8 cellular contexts compared by ENCODE assay signal in the genomic region with DNA sequence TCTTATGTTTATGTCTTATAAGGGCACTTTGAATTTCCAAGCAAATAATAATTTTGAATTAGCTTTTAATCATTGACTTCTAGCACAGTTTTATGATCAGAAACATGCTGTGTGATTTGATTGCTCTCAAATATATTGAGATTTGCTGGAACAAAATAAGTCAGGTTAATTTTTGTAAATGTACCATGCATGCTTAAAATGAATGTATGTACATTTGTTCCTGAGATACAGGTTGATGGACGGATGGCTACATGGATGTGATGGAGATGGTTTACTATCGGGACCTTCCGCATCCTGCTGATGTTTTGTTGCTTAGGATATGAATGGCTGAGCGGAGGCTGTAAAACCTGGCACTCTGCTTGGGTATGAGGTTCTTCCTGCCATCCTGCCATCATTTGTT. TPM values are rescaled to one million over a fixed set of nuclear protein-coding genes. Genes with fewer than 3 reads are reported as not detected.
DNase-seq lines count a peak whose midpoint lies in the region; ATAC-seq, FAIRE-seq and TF ChIP-seq lines count a peak whose summit lies in the region.
"Not testable (repeated sequence)": the region's sequence is repeated elsewhere in the genome, so short reads cannot be mapped to it uniquely, and the experiment has no call there.

TSS of gene NPIPA1 (plus strand) at position 301 of the 400 bp plus-strand sequence. CDS start at position 301, 0 bp downstream.

- not testable (repeated sequence) for H3K4me2 ChIP-seq in astrocyte (ENCODE audit: low read length)

- H3K9ac ChIP-seq in astrocyte (ENCODE audit: low read length) = not testable (repeated sequence)

- not testable (repeated sequence) for H3K36me3 Mint-ChIP-seq in activated B cell treated with CpG ODN at 0.5 μM for 24 hours (ENCODE audit: low read depth); astrocyte (ENCODE audit: low read depth, unreplicated experiment)

- intact Hi-C loops in activated B cell treated with CpG ODN at 0.5 μM for 24 hours (cut with micrococcal nuclease); right cardiac atrium (cut with DNase I); gastrocnemius medialis (cut with DNase I; ENCODE audit: low total_unique reads); vagina (cut with DNase I): not testable (repeated sequence)

- DNase-seq in HT-29 (ENCODE audit: low spot score); activated B cell treated with CpG ODN at 0.5 μM for 24 hours; astrocyte (ENCODE audit: low read depth); right cardiac atrium; myocyte (ENCODE audit: low read depth); gastrocnemius medialis; vagina (ENCODE audit: extremely low spot score in 2 of 2): not testable (repeated sequence)

- H3K4me1 ChIP-seq in astrocyte (ENCODE audit: insufficient read depth, low read length); right cardiac atrium (ENCODE audit: control insufficient read depth, insufficient read depth, low read length); gastrocnemius medialis; vagina: not testable (repeated sequence)

- not testable (repeated sequence) for H3K36me3 ChIP-seq in astrocyte (ENCODE audit: insufficient read depth, low read length); gastrocnemius medialis; vagina

- CTCF ChIA-PET in activated B cell treated with CpG ODN at 0.5 μM for 24 hours (lab: Charles Lee) = not testable (repeated sequence)

- not testable (repeated sequence) for H3K27me3 Mint-ChIP-seq in activated B cell treated with CpG ODN at 0.5 μM for 24 hours; astrocyte (ENCODE audit: low read depth, unreplicated experiment)

- H3K9me3 ChIP-seq in astrocyte (ENCODE audit: insufficient read depth, low read depth, low read length); right cardiac atrium (ENCODE audit: control insufficient read depth, low read length); gastrocnemius medialis; vagina: not testable (repeated sequence)

- not testable (repeated sequence) for H3K27ac Mint-ChIP-seq in activated B cell treated with CpG ODN at 0.5 μM for 24 hours; astrocyte (ENCODE audit: unreplicated experiment)

- H3K4me3 ChIP-seq in astrocyte (ENCODE audit: insufficient read depth, low read depth, low read length); right cardiac atrium (ENCODE audit: low read length); gastrocnemius medialis; vagina: not testable (repeated sequence)

- TF ChIP-seq POLR2A in gastrocnemius medialis (IDR thresholded peaks at IDR 0.05); vagina (IDR thresholded peaks at IDR 0.05): not testable (repeated sequence)

- not testable (repeated sequence) for H4K20me1 ChIP-seq in astrocyte (ENCODE audit: insufficient read depth, low read length)

- H3K27ac ChIP-seq in astrocyte (ENCODE audit: low read depth, low read length); right cardiac atrium (ENCODE audit: low read length); gastrocnemius medialis; vagina: not testable (repeated sequence)

- H3K4me1 Mint-ChIP-seq in activated B cell treated with CpG ODN at 0.5 μM for 24 hours; astrocyte (ENCODE audit: low read depth, unreplicated experiment): not testable (repeated sequence)

- TF ChIP-seq CTCF in activated B cell treated with CpG ODN at 0.5 μM for 24 hours (IDR thresholded peaks at IDR 0.05); astrocyte (IDR thresholded peaks at IDR 0.05; ENCODE audit: insufficient read depth, low read depth, low read length); gastrocnemius medialis (IDR thresholded peaks at IDR 0.05 in 4 of 5, conservative IDR thresholded peaks at IDR 0.05 in 1 of 5); vagina (IDR thresholded peaks at IDR 0.05): not testable (repeated sequence)

- not testable (repeated sequence) for H3K9me3 Mint-ChIP-seq in activated B cell treated with CpG ODN at 0.5 μM for 24 hours; astrocyte (ENCODE audit: unreplicated experiment)

- FAIRE-seq in astrocyte (lab: Jason Lieb, UNC) = not testable (repeated sequence)

- in situ Hi-C loops in gastrocnemius medialis (cut with MboI; ENCODE audit: low sequenced_read_pairs in 4 of 4) = not testable (repeated sequence)

- not testable (repeated sequence) for ATAC-seq in activated B cell treated with CpG ODN at 0.5 μM for 24 hours (ENCODE audit: low read depth); esophagus mucosa; right cardiac atrium; gastrocnemius medialis

- POLR2A ChIA-PET in activated B cell treated with CpG ODN at 0.5 μM for 24 hours (lab: Charles Lee) = not testable (repeated sequence)

- H3K4me3 Mint-ChIP-seq in activated B cell treated with CpG ODN at 0.5 μM for 24 hours; astrocyte (ENCODE audit: unreplicated experiment): not testable (repeated sequence)

- WGBS in right cardiac atrium = no CpG with 5 or more reads among the region's 4 CpGs

- not testable (repeated sequence) for H3K27me3 ChIP-seq in astrocyte (ENCODE audit: insufficient read depth, low read length); right cardiac atrium (ENCODE audit: control insufficient read depth, insufficient read depth); gastrocnemius medialis; vagina

- not testable (repeated sequence) for H2AFZ ChIP-seq in astrocyte (ENCODE audit: low read depth, low read length)

- not testable (repeated sequence) for H3K79me2 ChIP-seq in astrocyte (ENCODE audit: insufficient read depth, low read length)

RNA-seq across cellular contexts. Expression of gene NPIPA1, which starts in this region (rescaled TPM):
- total RNA-seq in HT-29 (2014; rRNA removed; shearing (Covaris generic)) = 27.1 and 30.3 TPM in 2 replicates
- total RNA-seq in activated B cell treated with CpG ODN at 0.5 μM for 24 hours = 84.3 and 89.6 TPM in 2 replicates
- total RNA-seq in astrocyte = 111 and 114 TPM in 2 replicates
- total RNA-seq in esophagus mucosa = 29.5 TPM
- total RNA-seq in right cardiac atrium = 10 to 100 TPM; 40.7 to 76.6 (median 57.9) TPM
- 61.6 TPM for polyA plus RNA-seq in right cardiac atrium
- total RNA-seq in myocyte = 73.0 and 74.4 TPM in 2 replicates
- 167 TPM for polyA plus RNA-seq in myocyte (2012)
- total RNA-seq in gastrocnemius medialis = 10 to 100 TPM; 19.6 to 53.1 (median 25.7) TPM
- 98.0 TPM for total RNA-seq in vagina
